In the genomic region with DNA sequence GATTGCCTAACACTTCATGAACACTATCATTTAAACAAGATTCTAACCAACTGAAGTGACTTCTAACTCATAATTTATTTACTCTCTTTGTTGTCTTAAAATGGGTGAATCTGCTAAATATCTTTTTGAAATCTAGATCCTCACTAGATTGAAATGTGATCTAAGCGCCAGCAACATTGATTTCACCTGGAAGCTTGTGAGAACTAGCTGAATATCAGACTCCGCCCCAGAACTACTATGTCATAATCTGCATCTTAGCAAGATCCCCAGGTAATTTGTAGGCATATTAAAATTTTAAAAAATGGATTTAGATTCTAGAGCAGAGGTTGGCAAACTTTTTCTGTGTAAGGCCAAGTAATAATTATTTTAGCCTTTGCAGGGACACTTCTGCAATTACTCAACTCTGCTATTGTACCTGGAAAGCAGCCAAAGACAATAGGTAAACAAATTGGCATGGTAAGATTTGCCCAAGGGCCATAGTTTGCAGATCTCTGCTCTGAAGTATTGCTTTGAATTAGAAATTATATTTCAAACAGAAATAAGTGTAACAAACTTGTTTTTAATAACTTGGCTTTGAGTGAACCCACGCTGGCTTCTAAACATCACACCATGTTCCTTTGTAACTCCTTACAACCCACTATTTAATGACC, we compare ENCODE assay signal across 18 cellular contexts.
DNase-seq lines count a peak whose midpoint lies in the region; ATAC-seq and TF ChIP-seq lines count a peak whose summit lies in the region.
"Had no signal": no experiment of that assay in that cellular context is flagged by ENCODE, and none has a peak within 500 bp of the region (broad histone marks: within the 10 kb centered on the region; RNA-seq: fewer than 3 reads in every experiment).

No MANE protein-coding gene starts in this region.

- no peak overlapping the region for H3K14ac ChIP-seq in neuronal stem cell (ENCODE audit: low read length)

- no peak overlapping the region for H3K4ac ChIP-seq in neuronal stem cell (ENCODE audit: low read length)

- H4K91ac ChIP-seq in neuronal stem cell (ENCODE audit: low read depth, low read length, poor library complexity): no peak overlapping the region

- ATAC-seq in GM21423 (IDR thresholded peaks at IDR 0.05; ENCODE audit: unreplicated experiment): no peak

- H3K9ac ChIP-seq in neuronal stem cell (ENCODE audit: low read depth, low read length, poor library complexity): no peak overlapping the region
- H3K9ac ChIP-seq: BLaER1 had no signal

- H2BK120ac ChIP-seq in neuronal stem cell (ENCODE audit: low read depth, low read length): no peak overlapping the region

- H2AK5ac ChIP-seq in neuronal stem cell (ENCODE audit: low read depth, low read length): no peak overlapping the region

- H2BK12ac ChIP-seq in neuronal stem cell (ENCODE audit: low read length): no peak overlapping the region

- no peak overlapping the region for H4K8ac ChIP-seq in neuronal stem cell (ENCODE audit: low read depth, low read length)

- TF ChIP-seq CTCF in choroid plexus epithelial cell (conservative IDR thresholded peaks at IDR 0.05; ENCODE audit: low read depth, low read length) (no peak), prostate gland (IDR thresholded peaks at IDR 0.05) (no peak)

- H3K9me3 ChIP-seq in prostate gland (no peaks in the 10 kb centered on the region), neuronal stem cell (replicated peaks in 1 of 2; ENCODE audit: control insufficient read depth in 2 of 2, insufficient read depth in 1 of 2, low read depth in 1 of 2, low read length in 2 of 2) (no peaks in the 10 kb centered on the region)
- H3K9me3 ChIP-seq: BLaER1, thoracic aorta had no signal

- no peak overlapping the region for H3K27ac ChIP-seq in prostate gland
- no peak overlapping the region for H3K27ac ChIP-seq in neuronal stem cell (replicated peaks; ENCODE audit: low read length)
- H3K27ac ChIP-seq: BLaER1, SK-N-MC, thoracic aorta had no signal

- no peak overlapping the region for H2BK5ac ChIP-seq in neuronal stem cell (ENCODE audit: low read length)

- H3K4me1 ChIP-seq in prostate gland (replicated peaks) (no peaks in the 10 kb centered on the region), neuronal stem cell (ENCODE audit: control insufficient read depth in 2 of 2, insufficient read depth in 1 of 2, low read depth in 1 of 2, low read length in 2 of 2) (peaks cover 0 to 1% of the 10 kb centered on the region in 2 donors)

- H3K4me2 ChIP-seq in neuronal stem cell (ENCODE audit: insufficient read depth, low read length, poor library complexity, severe bottlenecking): no peak overlapping the region
- H3K4me2 ChIP-seq: BLaER1 had no signal

- 75% methylated on average over 3 of the region's 3 CpGs for WGBS in prostate gland
- WGBS in neuronal stem cell (ENCODE audit: extremely low coverage in 2 of 2, insufficient read length in 2 of 2, insufficient replicate concordance in 1 of 2), 2 donors: no CpG with 5 or more reads among the region's 3 CpGs

- DNase-seq in DMS79 treated with DMSO at 0.1 percent for 48 hours (lab: John Stamatoyannopoulos, UW) (peak; percentile 19), DMS79 (lab: John Stamatoyannopoulos, UW) (no peak), M059J (ENCODE audit: low read depth) (peak; percentile 65), choroid plexus epithelial cell (ENCODE audit: low read depth) (peak; percentile 19), prostate gland (ENCODE audit: low spot score) (peak; percentile 14), CD1c-positive myeloid dendritic cell (ENCODE audit: extremely low spot score) (no peak), neuronal stem cell (ENCODE audit: low spot score) (no peak)
- DNase-seq: activated effector memory CD4-positive, alpha-beta T cell treated with anti-CD3 and anti-CD28 coated beads, Interleukin-2, amount 50 U/mL, for 16 hours; amniotic stem cell; endodermal cell; GOT3; midbrain; NCI-H774; T1000 had no signal

- H3K18ac ChIP-seq in neuronal stem cell (ENCODE audit: low read length): no peak overlapping the region

- H3K27me3 ChIP-seq in prostate gland (replicated peaks; ENCODE audit: insufficient read depth) (no peaks in the 10 kb centered on the region), neuronal stem cell (ENCODE audit: control insufficient read depth in 3 of 3, insufficient read depth in 3 of 3, low read depth in 1 of 3, low read length in 3 of 3) (no peaks in the 10 kb centered on the region)
- H3K27me3 ChIP-seq: BLaER1 had no signal

- no peak overlapping the region for H3K23ac ChIP-seq in neuronal stem cell (ENCODE audit: low read depth, low read length, poor library complexity)

- no peaks in the 10 kb centered on the region for H3K36me3 ChIP-seq in prostate gland
- no peaks in the 10 kb centered on the region for H3K36me3 ChIP-seq in neuronal stem cell (replicated peaks in 1 of 2; ENCODE audit: control insufficient read depth in 2 of 2, insufficient read depth in 2 of 2, low read length in 2 of 2)
- H3K36me3 ChIP-seq: BLaER1, thoracic aorta had no signal

- no peak overlapping the region for H2BK15ac ChIP-seq in neuronal stem cell (ENCODE audit: low read length)

- H3K4me3 ChIP-seq in choroid plexus epithelial cell (ENCODE audit: low read depth, low read length) (no peak overlapping the region), prostate gland (no peak overlapping the region), neuronal stem cell (ENCODE audit: low read length in 2 of 2) (no peak overlapping the region)
- H3K4me3 ChIP-seq: BLaER1, SK-N-MC, thoracic aorta had no signal

- no peak overlapping the region for H2AFZ ChIP-seq in neuronal stem cell (ENCODE audit: low read length)

- TF ChIP-seq POLR2A in prostate gland (IDR thresholded peaks at IDR 0.05): no peak

- no peaks in the 10 kb centered on the region for H3K79me1 ChIP-seq in neuronal stem cell (ENCODE audit: low read depth, low read length)

- intact Hi-C loops in prostate gland (cut with DNase I): no loop called here

Comparison
In these comparisons a context has a peak if more than half of its experiments do, and no peak if none do; other contexts are left out.
1. DNase-seq: peak in DMS79 treated with DMSO at 0.1 percent for 48 hours (single experiment), M059J (single experiment), choroid plexus epithelial cell (single experiment) and prostate gland (single experiment); none in DMS79 (single experiment), CD1c-positive myeloid dendritic cell (single experiment) and neuronal stem cell (single experiment).